ENCODE assay signal across 7 cellular contexts in genomic region chrX:93874554-93874953, GRCh38.
DNase-seq lines count a peak whose midpoint lies in the region; ATAC-seq, FAIRE-seq and TF ChIP-seq lines count a peak whose summit lies in the region.

No MANE protein-coding gene starts in this region.

- H3K27ac Mint-ChIP-seq in stimulated activated naive B cell treated with anti-CD40 and anti-IgM and Interleukin-4, amounts not matched to agents 10 μg/mL and 1 μg/mL and 100 μg/mL, for 72 hours, result no peak overlapping the region

- no peaks in the 10 kb centered on the region for H3K4me1 Mint-ChIP-seq in stimulated activated naive B cell treated with anti-CD40 and anti-IgM and Interleukin-4, amounts not matched to agents 10 μg/mL and 1 μg/mL and 100 μg/mL, for 72 hours

- H3K9me3 ChIP-seq in MG63, result no peaks in the 10 kb centered on the region

- no peaks in the 10 kb centered on the region for H3K36me3 ChIP-seq in MG63

- H3K36me3 Mint-ChIP-seq in stimulated activated naive B cell treated with anti-CD40 and anti-IgM and Interleukin-4, amounts not matched to agents 10 μg/mL and 1 μg/mL and 100 μg/mL, for 72 hours, result no peaks in the 10 kb centered on the region

- no peak for TF ChIP-seq POLR2A in GM12891 (IDR thresholded peaks at IDR 0.05; ENCODE audit: low read depth, low read length)

- peak; percentile 82 for FAIRE-seq in GM12891 (lab: Jason Lieb, UNC)

- H3K27me3 ChIP-seq in MG63, result no peaks in the 10 kb centered on the region

- no peak for ATAC-seq in stimulated activated naive B cell treated with anti-CD40 and anti-IgM and Interleukin-4, amounts not matched to agents 10 μg/mL and 1 μg/mL and 100 μg/mL, for 72 hours (replicated peaks)
- no peak for ATAC-seq in HG03097 (IDR thresholded peaks at IDR 0.05; ENCODE audit: low FRiP score, unreplicated experiment)

- H3K27me3 Mint-ChIP-seq in stimulated activated naive B cell treated with anti-CD40 and anti-IgM and Interleukin-4, amounts not matched to agents 10 μg/mL and 1 μg/mL and 100 μg/mL, for 72 hours, result no peaks in the 10 kb centered on the region

- H3K9me3 Mint-ChIP-seq in stimulated activated naive B cell treated with anti-CD40 and anti-IgM and Interleukin-4, amounts not matched to agents 10 μg/mL and 1 μg/mL and 100 μg/mL, for 72 hours, result peaks cover 5 to 9% of the 10 kb centered on the region in 2 donors

- no peak overlapping the region for H3K4me3 ChIP-seq in MG63

- no peak overlapping the region for H3K4me3 Mint-ChIP-seq in stimulated activated naive B cell treated with anti-CD40 and anti-IgM and Interleukin-4, amounts not matched to agents 10 μg/mL and 1 μg/mL and 100 μg/mL, for 72 hours

- DNase-seq in GM12891 (ENCODE audit: insufficient read length, low spot score) (no peak), NCI-H1694 treated with DMSO at 0.1 percent for 48 hours (lab: John Stamatoyannopoulos, UW) (peak; percentile 35), dermis blood vessel endothelial cell (peak; percentile 3), pons (ENCODE audit: low spot score) (peak; percentile 16), MG63 (no peak)
- DNase-seq in stimulated activated naive B cell treated with anti-CD40 and anti-IgM and Interleukin-4, amounts not matched to agents 10 μg/mL and 1 μg/mL and 100 μg/mL, for 72 hours, result no peak

TF ChIP-seq in GM12891, 5 proteins besides CTCF, POLR2A, EP300 and RAD21:
- TF ChIP-seq TAF1 (IDR thresholded peaks at IDR 0.05; ENCODE audit: low read depth, low read length) (no peak), POU2F2 (IDR thresholded peaks at IDR 0.05; ENCODE audit: low read depth, low read length) (no peak), POLR2AphosphoS5 (IDR thresholded peaks at IDR 0.05; ENCODE audit: low read depth, low read length) (no peak), SPI1 (IDR thresholded peaks at IDR 0.05; ENCODE audit: low read depth, low read length) (no peak), PAX5 (IDR thresholded peaks at IDR 0.05; ENCODE audit: insufficient read depth, low read length, severe bottlenecking) (no peak)

Comparison
In these comparisons a context has a peak if more than half of its experiments do, and no peak if none do; other contexts are left out.
1. DNase-seq: peak in NCI-H1694 treated with DMSO at 0.1 percent for 48 hours (single experiment), dermis blood vessel endothelial cell (single experiment) and pons (single experiment); none in GM12891 (single experiment), stimulated activated naive B cell treated with anti-CD40 and anti-IgM and Interleukin-4, amounts not matched to agents 10 μg/mL and 1 μg/mL and 100 μg/mL, for 72 hours (single experiment) and MG63 (single experiment).